Comparison of ENCODE assay signal across 12 cellular contexts in genomic region chr3:99128740-99129505, GRCh38.
A peak's percentile ranks its signal among the peaks of the same experiment; 100 is the strongest.
DNase-seq lines count a peak whose midpoint lies in the region; ATAC-seq and TF ChIP-seq lines count a peak whose summit lies in the region.
"Had no signal": no experiment of that assay in that cellular context is flagged by ENCODE, and none has a peak within 500 bp of the region (broad histone marks: within the 10 kb centered on the region; RNA-seq: fewer than 3 reads in every experiment).

No MANE protein-coding gene starts in this region.

- ATAC-seq in left cardiac atrium: peak; percentile 55 to 90
- no peak for ATAC-seq in left lobe of liver
- ATAC-seq: activated CD8-positive, alpha-beta memory T cell treated with anti-CD3 and anti-CD28 coated beads, Interleukin-2, amount 10 ng/mL, durations not matched to agents 7 days and 5 days had no signal

- no peak overlapping the region for H3K4me3 ChIP-seq in astrocyte of the cerebellum (ENCODE audit: low read depth, low read length)

- in situ Hi-C loops in astrocyte of the cerebellum (cut with HindIII; ENCODE audit: low sequenced_read_pairs): no loop called here

- peak; percentile 97 for DNase-seq in HFFc6
- peak; percentile 91 for DNase-seq in astrocyte of the cerebellum (ENCODE audit: low read depth)
- no peak for DNase-seq in left cardiac atrium
- peak; percentile 91 for DNase-seq in stromal cell of bone marrow (ENCODE audit: low read depth)
- no peak for DNase-seq in ureter (ENCODE audit: low spot score)
- no peak for DNase-seq in activated naive CD4-positive, alpha-beta T cell (lab: John Stamatoyannopoulos, UW)
- DNase-seq in left lobe of liver (ENCODE audit: low spot score): no peak
- no peak for DNase-seq in NCI-H526 treated with DMSO at 0.1 percent for 48 hours (lab: John Stamatoyannopoulos, UW)
- DNase-seq: activated CD8-positive, alpha-beta memory T cell treated with anti-CD3 and anti-CD28 coated beads, Interleukin-2, amount 10 ng/mL, durations not matched to agents 7 days and 5 days; islet precursor cell; NCI-H2081 treated with DMSO at 0.1 percent for 48 hours had no signal

- peak overlapping the region; percentile 38; the same call in 1 of the 2 replicates for H3K4me3 Mint-ChIP-seq in HFFc6
- H3K4me3 Mint-ChIP-seq: activated CD8-positive, alpha-beta memory T cell treated with anti-CD3 and anti-CD28 coated beads, Interleukin-2, amount 10 ng/mL, durations not matched to agents 7 days and 5 days; dendritic cell treated with granulocyte-macrophage colony-stimulating factor and Interleukin-4, amounts not matched to agents 40 ng/mL and 50 ng/mL, for 4 days had no signal

- peaks cover 5% of the 10 kb centered on the region; the same call in 1 of the 2 replicates for H3K9me3 Mint-ChIP-seq in HFFc6
- H3K9me3 Mint-ChIP-seq: dendritic cell treated with granulocyte-macrophage colony-stimulating factor and Interleukin-4, amounts not matched to agents 40 ng/mL and 50 ng/mL, for 4 days had no signal

- intact Hi-C loops in left cardiac atrium (cut with DNase I): no loop called here

- TF ChIP-seq CTCF in HFFc6 (IDR thresholded peaks at IDR 0.05): no peak
- no peak for TF ChIP-seq CTCF in astrocyte of the cerebellum (IDR thresholded peaks at IDR 0.05; ENCODE audit: low read depth, low read length, missing control alignments)

- H3K36me3 Mint-ChIP-seq in HFFc6 (ENCODE audit: low read depth): peaks cover 5% of the 10 kb centered on the region
- H3K36me3 Mint-ChIP-seq: activated CD8-positive, alpha-beta memory T cell treated with anti-CD3 and anti-CD28 coated beads, Interleukin-2, amount 10 ng/mL, durations not matched to agents 7 days and 5 days had no signal

- H3K27ac Mint-ChIP-seq in HFFc6: peak overlapping the region; percentile 82
- H3K27ac Mint-ChIP-seq: activated CD8-positive, alpha-beta memory T cell treated with anti-CD3 and anti-CD28 coated beads, Interleukin-2, amount 10 ng/mL, durations not matched to agents 7 days and 5 days; dendritic cell treated with granulocyte-macrophage colony-stimulating factor and Interleukin-4, amounts not matched to agents 40 ng/mL and 50 ng/mL, for 4 days had no signal

- no peaks in the 10 kb centered on the region for H3K27me3 Mint-ChIP-seq in HFFc6 (ENCODE audit: insufficient read depth)
- H3K27me3 Mint-ChIP-seq: activated CD8-positive, alpha-beta memory T cell treated with anti-CD3 and anti-CD28 coated beads, Interleukin-2, amount 10 ng/mL, durations not matched to agents 7 days and 5 days; dendritic cell treated with granulocyte-macrophage colony-stimulating factor and Interleukin-4, amounts not matched to agents 40 ng/mL and 50 ng/mL, for 4 days had no signal

- peaks cover 73% of the 10 kb centered on the region for H3K4me1 Mint-ChIP-seq in HFFc6 (ENCODE audit: low read depth)
- H3K4me1 Mint-ChIP-seq: activated CD8-positive, alpha-beta memory T cell treated with anti-CD3 and anti-CD28 coated beads, Interleukin-2, amount 10 ng/mL, durations not matched to agents 7 days and 5 days had no signal

Comparison
In these comparisons a context has a peak if more than half of its experiments do, and no peak if none do; other contexts are left out.
1. DNase-seq: peak in HFFc6 (single experiment), astrocyte of the cerebellum (single experiment) and stromal cell of bone marrow (single experiment); none in left cardiac atrium (single experiment), ureter (single experiment), activated naive CD4-positive, alpha-beta T cell (0 of 4), left lobe of liver (single experiment) and NCI-H526 treated with DMSO at 0.1 percent for 48 hours (single experiment).